ENCODE assay signal across 23 cellular contexts in genomic region chrX:31563792-31564191, GRCh38.
"Had no signal": no experiment of that assay in that cellular context is flagged by ENCODE, and none has a peak within 500 bp of the region (broad histone marks: within the 10 kb centered on the region; RNA-seq: fewer than 3 reads in every experiment).

No MANE protein-coding gene starts in this region.

- H3K27me3 Mint-ChIP-seq: dendritic cell treated with granulocyte-macrophage colony-stimulating factor and Interleukin-4, amounts not matched to agents 40 ng/mL and 50 ng/mL, for 4 days; effector memory CD8-positive, alpha-beta T cell; memory B cell; natural killer cell treated with Interleukin-12 subunit alpha and Interleukin-12 subunit beta and Interleukin-15 and Interleukin-18, amount 100 ng/mL, for 72 hours; progenitor cell of endocrine pancreas had no signal

- H3K4me3 ChIP-seq: esophagus muscularis mucosa, gastroesophageal sphincter, left ventricle myocardium inferior, lower lobe of right lung, pancreas had no signal

- H3K36me3 Mint-ChIP-seq: immature natural killer cell; memory B cell; natural killer cell treated with Interleukin-12 subunit alpha and Interleukin-12 subunit beta and Interleukin-15 and Interleukin-18, amount 100 ng/mL, for 72 hours had no signal

- FAIRE-seq: small intestine, urothelium cell line had no signal

- H3K4me1 Mint-ChIP-seq: immature natural killer cell, memory B cell, mesothelial cell of epicardium had no signal

- H3K36me3 ChIP-seq: esophagus muscularis mucosa, gastroesophageal sphincter, left ventricle myocardium inferior, lower lobe of right lung, pancreas had no signal

- H3K27ac ChIP-seq: epithelial cell of prostate, esophagus muscularis mucosa, gastroesophageal sphincter, left ventricle myocardium inferior, lower lobe of right lung, pancreas had no signal

- H3K4me3 Mint-ChIP-seq: dendritic cell treated with granulocyte-macrophage colony-stimulating factor and Interleukin-4, amounts not matched to agents 40 ng/mL and 50 ng/mL, for 4 days; effector memory CD8-positive, alpha-beta T cell; immature natural killer cell; memory B cell; mesothelial cell of epicardium; natural killer cell treated with Interleukin-12 subunit alpha and Interleukin-12 subunit beta and Interleukin-15 and Interleukin-18, amount 100 ng/mL, for 72 hours had no signal

- H3K9me3 Mint-ChIP-seq: dendritic cell treated with granulocyte-macrophage colony-stimulating factor and Interleukin-4, amounts not matched to agents 40 ng/mL and 50 ng/mL, for 4 days; effector memory CD8-positive, alpha-beta T cell; memory B cell had no signal

- H3K4me1 ChIP-seq: esophagus muscularis mucosa, gastroesophageal sphincter, left ventricle myocardium inferior, lower lobe of right lung, pancreas had no signal

- DNase-seq: effector memory CD8-positive, alpha-beta T cell; glutamatergic neuron; immature natural killer cell; kidney; left cardiac atrium; left ventricle myocardium inferior; lower lobe of right lung; occipital lobe; pancreas; right cardiac atrium; small intestine; stimulated activated CD4-positive, alpha-beta T cell treated with anti-CD3 and anti-CD28 coated beads, Interleukin-12 subunit alpha, Interleukin-12 subunit beta, amount 100 ng/mL, for 4 hours; stimulated activated naive CD4-positive, alpha-beta T cell treated with Interleukin-2 at 50 U/mL for 16 hours; trophoblast cell had no signal

- H3K27me3 ChIP-seq: esophagus muscularis mucosa, gastroesophageal sphincter had no signal

- H3K27ac Mint-ChIP-seq: dendritic cell treated with granulocyte-macrophage colony-stimulating factor and Interleukin-4, amounts not matched to agents 40 ng/mL and 50 ng/mL, for 4 days; effector memory CD8-positive, alpha-beta T cell; immature natural killer cell; memory B cell; mesothelial cell of epicardium; natural killer cell treated with Interleukin-12 subunit alpha and Interleukin-12 subunit beta and Interleukin-15 and Interleukin-18, amount 100 ng/mL, for 72 hours; progenitor cell of endocrine pancreas had no signal

- ATAC-seq: effector memory CD8-positive, alpha-beta T cell; gastroesophageal sphincter; lower lobe of right lung; natural killer cell treated with Interleukin-12 subunit alpha and Interleukin-12 subunit beta and Interleukin-15 and Interleukin-18, amount 100 ng/mL, for 72 hours; pancreas; right cardiac atrium had no signal

- H3K9me3 ChIP-seq: esophagus muscularis mucosa, gastroesophageal sphincter, left ventricle myocardium inferior, lower lobe of right lung, pancreas had no signal
